Comparison of ENCODE assay signal across 20 cellular contexts in genomic region chr2:46922049-46922448, GRCh38. TPM values are rescaled to one million over a fixed set of nuclear protein-coding genes. Genes with fewer than 3 reads are reported as not detected.
DNase-seq lines count a peak whose midpoint lies in the region; ATAC-seq and TF ChIP-seq lines count a peak whose summit lies in the region.
"Had no signal": no experiment of that assay in that cellular context is flagged by ENCODE, and none has a peak within 500 bp of the region (broad histone marks: within the 10 kb centered on the region; RNA-seq: fewer than 3 reads in every experiment).

No MANE protein-coding gene starts in this region.

- no peaks in the 10 kb centered on the region for H4K20me1 ChIP-seq in HCT116 (ENCODE audit: insufficient read depth)

- no peak overlapping the region for H2AFZ ChIP-seq in HCT116 (ENCODE audit: low read depth, low read length, poor library complexity, severe bottlenecking)

- POLR2A ChIA-PET in HCT116 (lab: Charles Lee), result no interaction called here

- no peak for TF ChIP-seq RAD21 in HCT116 (IDR thresholded peaks at IDR 0.05; ENCODE audit: low read depth)

- H3K27me3 Mint-ChIP-seq in CD4-positive, CD25-positive, alpha-beta regulatory T cell, result no peaks in the 10 kb centered on the region

- BruUV-seq in HCT116 (replicated peaks; lab: Mats Ljungman, UMichigan), result no TSS peak

- peaks cover 21 to 38% (median 29%) of the 10 kb centered on the region in 4 donors for H3K4me1 Mint-ChIP-seq in CD4-positive, CD25-positive, alpha-beta regulatory T cell

- no peak for DNase-seq in CD4-positive, CD25-positive, alpha-beta regulatory T cell
- DNase-seq in HCT116 (ENCODE audit: low read depth, low spot score) (no peak), esophagus squamous epithelium (lab: John Stamatoyannopoulos, UW) (no peak), HuH-7 (ENCODE audit: low spot score) (no peak), SJCRH30 (no peak), MG63 (no peak)
- DNase-seq in stimulated activated CD4-positive, alpha-beta T cell treated with anti-CD3 and anti-CD28 coated beads, Interleukin-12 subunit alpha, Interleukin-12 subunit beta, amount 100 ng/mL, for 4 hours, result no peak
- DNase-seq: activated CD4-positive, CD25-positive, alpha-beta regulatory T cell treated with anti-CD3 and anti-CD28 coated beads, Interleukin-2, amount 50 U/mL, for 72 hours; activated T-cell treated with anti-CD3 and anti-CD28 coated beads for 4 hours; cerebellar nuclear complex; KBM-7; lower lobe of right lung; NCI-H187; NCI-H524; stimulated activated CD4-positive, alpha-beta T cell treated with anti-CD3 and anti-CD28 coated beads, Interleukin-15, amount 100 ng/mL, for 24 hours had no signal

- WGBS in esophagus squamous epithelium, 2 donors, result 65 to 81% methylated on average over 4 of the region's 4 CpGs

- H3K9me2 ChIP-seq in HCT116 (ENCODE audit: insufficient read depth), result no peaks in the 10 kb centered on the region

- H3K4me3 Mint-ChIP-seq in CD4-positive, CD25-positive, alpha-beta regulatory T cell, result no peak overlapping the region
- H3K4me3 Mint-ChIP-seq: nephron had no signal

- TF ChIP-seq POLR2A in HCT116 (IDR thresholded peaks at IDR 0.05; ENCODE audit: borderline replicate concordance, extremely low read depth, insufficient read depth, insufficient read length) (no peak), esophagus squamous epithelium (IDR thresholded peaks at IDR 0.05) (no peak)

- no peaks in the 10 kb centered on the region for H3K79me2 ChIP-seq in HCT116 (ENCODE audit: insufficient read depth, low read length)

- intact Hi-C loops in HCT116 (cut with micrococcal nuclease), result no loop called here
- intact Hi-C loops in esophagus squamous epithelium (cut with DNase I), result no loop called here

- H3K4me1 ChIP-seq in CD4-positive, CD25-positive, alpha-beta regulatory T cell (ENCODE audit: control insufficient read depth, insufficient read depth, low read length, poor library complexity, severe bottlenecking), result peaks cover 10% of the 10 kb centered on the region
- peaks cover 5 to 39% of the 10 kb centered on the region in 2 experiments; a peak in 3 of 4 replicates for H3K4me1 ChIP-seq in HCT116 (ENCODE audit: control insufficient read depth in 1 of 2, insufficient read depth in 2 of 2, low read length in 2 of 2)
- peaks cover 0 to 41% (median 0%) of the 10 kb centered on the region in 3 donors for H3K4me1 ChIP-seq in esophagus squamous epithelium
- H3K4me1 ChIP-seq in SJCRH30, result no peaks in the 10 kb centered on the region
- H3K4me1 ChIP-seq: HAP-1 had no signal

- no peak overlapping the region for H3K9ac ChIP-seq in HCT116 (ENCODE audit: low read length)

- TF ChIP-seq CTCF in HCT116 (IDR thresholded peaks at IDR 0.05 in 2 of 3, conservative IDR thresholded peaks at IDR 0.05 in 1 of 3; ENCODE audit: borderline replicate concordance in 1 of 3, insufficient read depth in 1 of 3, low read depth in 2 of 3, low read length in 2 of 3) (no peak), esophagus squamous epithelium (IDR thresholded peaks at IDR 0.05) (no peak)

- H3K4me2 ChIP-seq in HCT116 (ENCODE audit: low read length), result 0 out of 2 replicates have a peak overlapping the region, but pooled peaks have one; percentile 13

- RAD21 ChIA-PET in HCT116 (lab: Charles Lee; ENCODE audit: low non-redundant PET in 1 of 2, low total read pairs in 2 of 2, uncharacterized antibody in 2 of 2, unreplicated experiment in 2 of 2), result no interaction called here

- no peak for ATAC-seq in CD4-positive, CD25-positive, alpha-beta regulatory T cell (ENCODE audit: low read depth in 2 of 2)
- ATAC-seq in HCT116 (no peak), SK-N-SH treated with all-trans-retinoic acid at 6 μM for 48 hours (peak; percentile 42; the same call in 2 of the 3 replicates)
- ATAC-seq: lower lobe of right lung had no signal

- peaks cover 0 to 12% (median 0%) of the 10 kb centered on the region in 7 donors for H3K9me3 Mint-ChIP-seq in CD4-positive, CD25-positive, alpha-beta regulatory T cell

- no peak overlapping the region for H3K27ac ChIP-seq in CD4-positive, CD25-positive, alpha-beta regulatory T cell (ENCODE audit: insufficient read depth, low read length, poor library complexity, severe bottlenecking)
- H3K27ac ChIP-seq in HCT116 (ENCODE audit: low read depth, low read length) (no peak overlapping the region), esophagus squamous epithelium (peak overlapping the region in 3 of 4 donors; percentile 39 to 58 (median 44)), SJCRH30 (no peak overlapping the region)
- H3K27ac ChIP-seq: adrenal gland, lower lobe of right lung had no signal

- H3K36me3 Mint-ChIP-seq in CD4-positive, CD25-positive, alpha-beta regulatory T cell, result peaks cover 16% of the 10 kb centered on the region

- H3K36me3 ChIP-seq in CD4-positive, CD25-positive, alpha-beta regulatory T cell (ENCODE audit: control insufficient read depth, insufficient read depth, low read length), result no peaks in the 10 kb centered on the region
- no peaks in the 10 kb centered on the region for H3K36me3 ChIP-seq in HCT116 (ENCODE audit: control insufficient read depth in 1 of 2, insufficient read depth in 2 of 2, low read length in 2 of 2)
- H3K36me3 ChIP-seq in esophagus squamous epithelium, result no peaks in the 10 kb centered on the region
- no peaks in the 10 kb centered on the region for H3K36me3 ChIP-seq in SJCRH30
- peaks cover 4% of the 10 kb centered on the region; the same call in 1 of the 2 replicates for H3K36me3 ChIP-seq in MG63
- H3K36me3 ChIP-seq: adrenal gland, HAP-1, lower lobe of right lung, Peyer's patch had no signal

- H3K4me3 ChIP-seq in CD4-positive, CD25-positive, alpha-beta regulatory T cell (ENCODE audit: low read depth, low read length), result no peak overlapping the region
- no peak overlapping the region for H3K4me3 ChIP-seq in HCT116 (replicated peaks in 1 of 2; ENCODE audit: low read depth in 1 of 2, low read length in 2 of 2)
- H3K4me3 ChIP-seq in esophagus squamous epithelium, result no peak overlapping the region
- H3K4me3 ChIP-seq in SJCRH30, result no peak overlapping the region
- no peak overlapping the region for H3K4me3 ChIP-seq in MG63
- H3K4me3 ChIP-seq: adrenal gland, HAP-1, lower lobe of right lung, Peyer's patch had no signal

- H3K27ac Mint-ChIP-seq in CD4-positive, CD25-positive, alpha-beta regulatory T cell, result peak overlapping the region; percentile 10 to 84 (median 39)

- no peaks in the 10 kb centered on the region for H3K27me3 ChIP-seq in CD4-positive, CD25-positive, alpha-beta regulatory T cell (ENCODE audit: control insufficient read depth, insufficient read depth, low read length)
- no peaks in the 10 kb centered on the region for H3K27me3 ChIP-seq in HCT116 (ENCODE audit: insufficient read depth, low read length)
- H3K27me3 ChIP-seq in esophagus squamous epithelium, result no peaks in the 10 kb centered on the region
- H3K27me3 ChIP-seq in SJCRH30, result no peaks in the 10 kb centered on the region
- H3K27me3 ChIP-seq in MG63, result no peaks in the 10 kb centered on the region
- H3K27me3 ChIP-seq: adrenal gland, Peyer's patch had no signal

- CTCF ChIA-PET in HCT116 (lab: Charles Lee), result interaction anchor here (1.2 kb wide), 1 partner anchor 8 kb away, joined by 3 read pairs; no protein-coding TSS in a partner anchor

- H3K9me3 ChIP-seq in CD4-positive, CD25-positive, alpha-beta regulatory T cell (ENCODE audit: control insufficient read depth in 2 of 2, low read length in 2 of 2), result peaks cover 0 to 3% of the 10 kb centered on the region in 2 experiments
- H3K9me3 ChIP-seq in HCT116 (ENCODE audit: control insufficient read depth in 1 of 2, insufficient read depth in 1 of 2, low read depth in 1 of 2, low read length in 2 of 2) (peaks cover 5 to 11% of the 10 kb centered on the region in 2 experiments; a peak in 1 of 4 replicates), esophagus squamous epithelium (no peaks in the 10 kb centered on the region), SJCRH30 (replicated peaks) (peaks cover 14% of the 10 kb centered on the region), MG63 (peaks cover 9% of the 10 kb centered on the region)
- H3K9me3 ChIP-seq: adrenal gland, Peyer's patch had no signal

TF ChIP-seq in HCT116, 20 proteins besides CTCF, POLR2A, EP300 and RAD21 (continues in another document):
- TF ChIP-seq ZNF274 (IDR thresholded peaks at IDR 0.05; ENCODE audit: low read depth, low read length) (no peak), SP1 (IDR thresholded peaks at IDR 0.05; ENCODE audit: low read depth) (no peak), POLR2AphosphoS5 (IDR thresholded peaks at IDR 0.05; ENCODE audit: low read depth, low read length) (no peak), FOSL1 (IDR thresholded peaks at IDR 0.05; ENCODE audit: low read depth) (no peak), ELF1 (IDR thresholded peaks at IDR 0.05; ENCODE audit: borderline replicate concordance, low read depth) (no peak), YY1 (IDR thresholded peaks at IDR 0.05; ENCODE audit: extremely low read depth, insufficient replicate concordance, low read depth, low read length) (no peak), JUND (IDR thresholded peaks at IDR 0.05) (no peak), CEBPB (IDR thresholded peaks at IDR 0.05; ENCODE audit: low read depth) (no peak)

TF ChIP-seq in SK-N-SH treated with all-trans-retinoic acid at 6 μM for 48 hours, 23 proteins besides CTCF, POLR2A, EP300 and RAD21 (continues in another document):
- TF ChIP-seq CSDC2 (CRISPR knock-in tag; IDR thresholded peaks at IDR 0.05), result no peak
- TF ChIP-seq, protein P1, sequence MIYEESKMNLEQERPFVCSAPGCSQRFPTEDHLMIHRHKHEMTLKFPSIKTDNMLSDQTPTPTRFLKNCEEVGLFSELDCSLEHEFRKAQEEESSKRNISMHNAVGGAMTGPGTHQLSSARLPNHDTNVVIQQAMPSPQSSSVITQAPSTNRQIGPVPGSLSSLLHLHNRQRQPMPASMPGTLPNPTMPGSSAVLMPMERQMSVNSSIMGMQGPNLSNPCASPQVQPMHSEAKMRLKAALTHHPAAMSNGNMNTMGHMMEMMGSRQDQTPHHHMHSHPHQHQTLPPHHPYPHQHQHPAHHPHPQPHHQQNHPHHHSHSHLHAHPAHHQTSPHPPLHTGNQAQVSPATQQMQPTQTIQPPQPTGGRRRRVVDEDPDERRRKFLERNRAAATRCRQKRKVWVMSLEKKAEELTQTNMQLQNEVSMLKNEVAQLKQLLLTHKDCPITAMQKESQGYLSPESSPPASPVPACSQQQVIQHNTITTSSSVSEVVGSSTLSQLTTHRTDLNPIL (CRISPR knock-in tag; IDR thresholded peaks at IDR 0.05; ENCODE audit: low read depth), result no peak

RNA-seq across cellular contexts. Expression of gene MCFD2, which starts 6.4 kb away (rescaled TPM):
- total RNA-seq in CD4-positive, CD25-positive, alpha-beta regulatory T cell, result 36.4 TPM
- 10 to 100 TPM; 22.0 to 30.8 (median 27.0) TPM for polyA plus RNA-seq in CD4-positive, CD25-positive, alpha-beta regulatory T cell
- total RNA-seq in HCT116 (2021; ENCODE audit: unreplicated experiment) (73.9 TPM), esophagus squamous epithelium (10 to 100 TPM; 49.7 to 62.8 (median 56.7) TPM)
- 57.7 and 60.5 TPM in 2 replicates for polyA plus RNA-seq in HCT116 (2012)
- 109 and 113 TPM in 2 replicates for total RNA-seq in SJCRH30 (2014; rRNA removed; shearing (Covaris generic))
- 165 and 174 TPM in 2 replicates for total RNA-seq in MG63 (2014; rRNA removed; shearing (Covaris generic); ENCODE audit: low replicate concordance)

RNA-seq across cellular contexts. Expression of gene TTC7A, which starts 19.0 kb away (rescaled TPM):
- total RNA-seq in CD4-positive, CD25-positive, alpha-beta regulatory T cell, result 65.0 TPM
- polyA plus RNA-seq in CD4-positive, CD25-positive, alpha-beta regulatory T cell, result 10 to 100 TPM; 14.5 to 18.3 (median 16.6) TPM
- 17.7 TPM for total RNA-seq in HCT116 (2021; ENCODE audit: unreplicated experiment)
- 15.1 and 15.3 TPM in 2 replicates for polyA plus RNA-seq in HCT116 (2012)
- 10 to 100 TPM; 13.7 to 31.3 (median 28.2) TPM for total RNA-seq in esophagus squamous epithelium
- total RNA-seq in SJCRH30 (2014; rRNA removed; shearing (Covaris generic)), result 9.1 and 10.4 TPM in 2 replicates
- total RNA-seq in MG63 (2014; rRNA removed; shearing (Covaris generic); ENCODE audit: low replicate concordance), result 10.4 and 15.1 TPM in 2 replicates

Comparison
In these comparisons a context has a peak if more than half of its experiments do, and no peak if none do; other contexts are left out.
1. H3K27ac ChIP-seq: peak in esophagus squamous epithelium (3 of 4); none in CD4-positive, CD25-positive, alpha-beta regulatory T cell (single experiment), HCT116 (single experiment) and SJCRH30 (single experiment).